1 cellular context compared by ENCODE assay signal in the genomic region with DNA sequence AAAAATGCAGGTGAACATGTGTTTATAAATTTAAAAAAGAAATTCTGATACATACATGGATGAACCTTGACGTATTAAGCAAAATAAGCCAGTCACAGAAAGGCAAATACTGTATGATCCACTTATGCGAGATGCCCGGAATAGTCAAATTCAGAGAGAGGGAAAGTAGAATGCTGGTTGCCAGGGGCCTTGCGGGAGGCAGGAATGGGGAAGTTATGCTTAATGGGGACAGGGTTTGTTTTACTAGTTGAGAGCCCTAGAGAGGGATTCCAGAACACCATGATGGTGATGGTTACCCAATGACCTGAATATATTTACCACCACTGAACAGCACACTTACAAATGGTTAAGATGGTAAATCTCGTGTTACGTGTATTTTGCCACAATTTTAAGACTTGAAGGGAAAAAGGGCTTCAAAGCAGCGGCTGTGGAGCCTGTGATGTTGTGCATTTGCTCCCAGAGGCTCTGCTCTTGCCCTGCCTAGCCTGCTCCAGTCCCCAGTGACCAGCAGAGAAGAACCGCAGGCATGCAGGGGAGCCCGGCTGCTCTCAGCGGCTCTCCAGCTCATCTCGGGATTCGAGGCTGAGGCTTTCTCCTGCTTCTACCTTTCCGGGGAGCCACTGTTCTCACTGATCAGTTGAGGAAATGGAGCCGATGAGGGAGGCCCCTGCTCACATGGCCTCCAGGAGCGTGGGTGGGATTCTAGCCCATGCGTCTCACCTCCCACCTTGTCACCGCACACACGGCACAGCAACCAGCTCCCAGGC.
TF ChIP-seq lines count a peak whose summit lies in the region.

No MANE protein-coding gene starts in this region.

TF ChIP-seq in H1, 55 proteins besides CTCF, POLR2A, EP300 and RAD21:
- TF ChIP-seq TEAD4 (IDR thresholded peaks at IDR 0.05; ENCODE audit: low read depth, low read length) (no peak), RNF2 (IDR thresholded peaks at IDR 0.05; ENCODE audit: borderline replicate concordance, low read depth, low read length, missing control alignments, poor library complexity, severe bottlenecking) (no peak), EGR1 (IDR thresholded peaks at IDR 0.05; ENCODE audit: borderline replicate concordance, low read depth, low read length) (no peak), KDM4A (IDR thresholded peaks at IDR 0.05; ENCODE audit: low read depth, low read length, severe bottlenecking) (no peak), CREB1 (IDR thresholded peaks at IDR 0.05) (no peak), KDM5A (IDR thresholded peaks at IDR 0.05; ENCODE audit: low read length) (no peak), SUZ12 (IDR thresholded peaks at IDR 0.05; ENCODE audit: low read length) (no peak), RXRA (IDR thresholded peaks at IDR 0.05; ENCODE audit: insufficient read depth, low read depth, low read length) (no peak), YY1 (IDR thresholded peaks at IDR 0.05; ENCODE audit: low read depth, low read length) (no peak), TAF7 (optimal IDR thresholded peaks at IDR 0.05; ENCODE audit: borderline replicate concordance, low read depth, low read length) (no peak), SIRT6 (IDR thresholded peaks at IDR 0.05; ENCODE audit: low read length) (no peak)
